ENCODE assay signal across 8 cellular contexts in genomic region chr10:15262036-15262713, GRCh38.
DNase-seq lines count a peak whose midpoint lies in the region; ATAC-seq and TF ChIP-seq lines count a peak whose summit lies in the region.

No MANE protein-coding gene starts in this region.

- no peaks in the 10 kb centered on the region for H3K9me3 Mint-ChIP-seq in memory B cell
- H3K9me3 Mint-ChIP-seq in stimulated activated effector memory CD8-positive, alpha-beta T cell treated with anti-CD3 and anti-CD28 coated beads, Interleukin-12 subunit alpha, Interleukin-12 subunit beta, amount 100 ng/mL, for 72 hours = no peaks in the 10 kb centered on the region

- H3K27me3 Mint-ChIP-seq in memory B cell = peaks cover 7% of the 10 kb centered on the region

- H3K36me3 ChIP-seq in BJ (ENCODE audit: control insufficient read depth, insufficient read depth, low read length) = no peaks in the 10 kb centered on the region; the same call in 1 of the 2 replicates

- H3K4me3 ChIP-seq in BJ (ENCODE audit: low read depth, low read length) = no peak overlapping the region
- H3K4me3 ChIP-seq in coronary artery = no peak overlapping the region

- no peak overlapping the region for H3K27ac Mint-ChIP-seq in memory B cell
- H3K27ac Mint-ChIP-seq in stimulated activated effector memory CD8-positive, alpha-beta T cell treated with anti-CD3 and anti-CD28 coated beads, Interleukin-12 subunit alpha, Interleukin-12 subunit beta, amount 100 ng/mL, for 72 hours = no peak overlapping the region

- H3K4me1 Mint-ChIP-seq in memory B cell = no peaks in the 10 kb centered on the region
- no peaks in the 10 kb centered on the region for H3K4me1 Mint-ChIP-seq in stimulated activated effector memory CD8-positive, alpha-beta T cell treated with anti-CD3 and anti-CD28 coated beads, Interleukin-12 subunit alpha, Interleukin-12 subunit beta, amount 100 ng/mL, for 72 hours

- no peak overlapping the region for H3K4me3 Mint-ChIP-seq in memory B cell
- H3K4me3 Mint-ChIP-seq in stimulated activated effector memory CD8-positive, alpha-beta T cell treated with anti-CD3 and anti-CD28 coated beads, Interleukin-12 subunit alpha, Interleukin-12 subunit beta, amount 100 ng/mL, for 72 hours = no peak overlapping the region

- DNase-seq in BJ (ENCODE audit: low read depth) (no peak), coronary artery (ENCODE audit: low spot score) (no peak), memory B cell (ENCODE audit: low spot score in 2 of 2) (no peak), SW480 (ENCODE audit: low spot score) (no peak), SKM-1 treated with dmso at 0.1 percent for 144 hours (lab: John Stamatoyannopoulos, UW; ENCODE audit: unreplicated experiment) (no peak), ureter (ENCODE audit: low spot score) (no peak)
- DNase-seq in stimulated activated effector memory CD8-positive, alpha-beta T cell treated with anti-CD3 and anti-CD28 coated beads, Interleukin-12 subunit alpha, Interleukin-12 subunit beta, amount 100 ng/mL, for 72 hours (ENCODE audit: low spot score in 2 of 2) = no peak

- H3K36me3 Mint-ChIP-seq in memory B cell = no peaks in the 10 kb centered on the region
- no peaks in the 10 kb centered on the region for H3K36me3 Mint-ChIP-seq in stimulated activated effector memory CD8-positive, alpha-beta T cell treated with anti-CD3 and anti-CD28 coated beads, Interleukin-12 subunit alpha, Interleukin-12 subunit beta, amount 100 ng/mL, for 72 hours

- CTCF ChIA-PET in BJ (lab: Yijun Ruan, JAX) = interaction anchor here (0.6 to 2.1 kb wide), 6 partner anchors 11 to 780 kb away, joined by 3 to 11 read pairs (median 4); no protein-coding TSS in a partner anchor

- POLR2A ChIA-PET in BJ (lab: Charles Lee) = no interaction called here

- H3K27me3 ChIP-seq in BJ (ENCODE audit: control insufficient read depth, insufficient read depth, low read length) = no peaks in the 10 kb centered on the region

- no peak overlapping the region for H3K27ac ChIP-seq in coronary artery

- peak; percentile 58 for ATAC-seq in HG02938 (IDR thresholded peaks at IDR 0.05; ENCODE audit: unreplicated experiment)
- peak; percentile 45 for ATAC-seq in memory B cell (ENCODE audit: low read depth)
- no peak for ATAC-seq in stimulated activated effector memory CD8-positive, alpha-beta T cell treated with anti-CD3 and anti-CD28 coated beads, Interleukin-12 subunit alpha, Interleukin-12 subunit beta, amount 100 ng/mL, for 72 hours

- TF ChIP-seq CTCF in BJ (IDR thresholded peaks at IDR 0.05; ENCODE audit: insufficient read depth, low read depth, low read length) (peak; percentile 45), coronary artery (IDR thresholded peaks at IDR 0.05) (peak; percentile 41)
